8 cellular contexts compared by ENCODE assay signal in genomic region chr17:37490638-37491614, GRCh38. TPM values are rescaled to one million over a fixed set of nuclear protein-coding genes. Genes with fewer than 3 reads are reported as not detected.
DNase-seq lines count a peak whose midpoint lies in the region; ATAC-seq and TF ChIP-seq lines count a peak whose summit lies in the region.

No MANE protein-coding gene starts in this region.

- DNase-seq in LNCaP clone FGC (ENCODE audit: low read depth), result no peak
- DNase-seq in activated CD8-positive, alpha-beta memory T cell treated with anti-CD3 and anti-CD28 coated beads, Interleukin-2, amount 50 U/mL, for 48 hours, result peak; percentile 60
- peak; percentile 68 for DNase-seq in fibroblast of the conjunctiva (ENCODE audit: low read depth)
- no peak for DNase-seq in mesenteric fat pad (ENCODE audit: low spot score)

- H3K36me3 ChIP-seq in ES-I3 (ENCODE audit: insufficient read depth, low read length) (no peaks in the 10 kb centered on the region), neuron (ENCODE audit: insufficient read depth, low read length) (no peaks in the 10 kb centered on the region)

- peaks cover 16% of the 10 kb centered on the region for H3K4me1 ChIP-seq in ES-I3 (ENCODE audit: insufficient read depth, low read length)
- H3K4me1 ChIP-seq in neuron (ENCODE audit: insufficient read depth, low read length), result peaks cover 41% of the 10 kb centered on the region

- TF ChIP-seq CTCF in LNCaP clone FGC (IDR thresholded peaks at IDR 0.05; ENCODE audit: control insufficient read depth, extremely low read depth, insufficient read depth), result no peak

- ATAC-seq in HG03442 (IDR thresholded peaks at IDR 0.05; ENCODE audit: unreplicated experiment), result no peak
- no peak for ATAC-seq in GM18519 (IDR thresholded peaks at IDR 0.05; ENCODE audit: low FRiP score, unreplicated experiment)

- H3K9me3 ChIP-seq in ES-I3 (ENCODE audit: control insufficient read depth, insufficient read depth, low read length) (no peaks in the 10 kb centered on the region), neuron (ENCODE audit: low read length) (no peaks in the 10 kb centered on the region)

- H2AFZ ChIP-seq in neuron (ENCODE audit: low read depth, low read length), result no peak overlapping the region

- peak overlapping the region; percentile 75 for H3K9ac ChIP-seq in ES-I3 (ENCODE audit: low read depth, low read length)

- H3K4me3 ChIP-seq in LNCaP clone FGC (ENCODE audit: low read depth, low read length), result peak overlapping the region; percentile 57
- peak overlapping the region; percentile 98 for H3K4me3 ChIP-seq in neuron (ENCODE audit: low read length)

- no peaks in the 10 kb centered on the region for H3K27me3 ChIP-seq in neuron (ENCODE audit: insufficient read depth, low read length)

RNA-seq across cellular contexts. Expression of gene DUSP14, which starts 1.2 kb away (rescaled TPM):
- 27.0 TPM for total RNA-seq in mesenteric fat pad

Comparison
In these comparisons a context has a peak if more than half of its experiments do, and no peak if none do; other contexts are left out.
1. DNase-seq: peak in activated CD8-positive, alpha-beta memory T cell treated with anti-CD3 and anti-CD28 coated beads, Interleukin-2, amount 50 U/mL, for 48 hours (single experiment) and fibroblast of the conjunctiva (single experiment); none in LNCaP clone FGC (single experiment) and mesenteric fat pad (single experiment).